Comparison of ENCODE assay signal across 9 cellular contexts in genomic region chr4:145290953-145291352, GRCh38.
"Had no signal": no experiment of that assay in that cellular context is flagged by ENCODE, and none has a peak within 500 bp of the region (broad histone marks: within the 10 kb centered on the region; RNA-seq: fewer than 3 reads in every experiment).

No MANE protein-coding gene starts in this region.

- H3K4me1 ChIP-seq: HAP-1 had no signal

- FAIRE-seq: HTR-8/SVneo had no signal

- DNase-seq: GM23248, GOT3, H7, KBM-7 had no signal

- H3K27ac Mint-ChIP-seq: IgD-negative memory B cell had no signal

- H3K9ac ChIP-seq: GM23248, KMS-11 had no signal

- H3K9me3 ChIP-seq: HAP-1 had no signal

- H3K4me3 Mint-ChIP-seq: IgD-negative memory B cell had no signal

- H3K36me3 ChIP-seq: HAP-1 had no signal

- H3K4me1 Mint-ChIP-seq: IgD-negative memory B cell had no signal

- ATAC-seq: HCT116 had no signal

- H3K4me3 ChIP-seq: GM23248, HAP-1 had no signal

- H3K27ac ChIP-seq: GM23248, KMS-11 had no signal
